In genomic region chr17:55513885-55514590, GRCh38 we compare ENCODE assay signal across 9 cellular contexts. TPM values are rescaled to one million over a fixed set of nuclear protein-coding genes. Genes with fewer than 3 reads are reported as not detected.
DNase-seq lines count a peak whose midpoint lies in the region; ATAC-seq and TF ChIP-seq lines count a peak whose summit lies in the region.
"Had no signal": no experiment of that assay in that cellular context is flagged by ENCODE, and none has a peak within 500 bp of the region (broad histone marks: within the 10 kb centered on the region; RNA-seq: fewer than 3 reads in every experiment).

No MANE protein-coding gene starts in this region.

- no peaks in the 10 kb centered on the region for H3K27me3 ChIP-seq in mammary epithelial cell (ENCODE audit: insufficient read depth, low read length)

- peaks cover 16% of the 10 kb centered on the region for H3K4me1 Mint-ChIP-seq in WTC11

- H3K4me1 ChIP-seq in mammary epithelial cell (ENCODE audit: insufficient read depth, low read length), result no peaks in the 10 kb centered on the region

- in situ Hi-C loops in mammary epithelial cell (cut with MboI; ENCODE audit: low sequenced_read_pairs in 2 of 2), result loop anchor here (5.0 to 25.0 kb wide), 3 partner anchors 149 to 527 kb away; no protein-coding TSS in a partner anchor

- dilution Hi-C loops in mammary epithelial cell (cut with HindIII; ENCODE audit: low sequenced_read_pairs), result loop anchor here (5.0 kb wide), 1 partner anchor 157 kb away; no protein-coding TSS in a partner anchor

- H3K4me3 Mint-ChIP-seq in WTC11, result no peak overlapping the region

- no peak overlapping the region for H3K4me3 ChIP-seq in mammary epithelial cell (replicated peaks in 1 of 3; ENCODE audit: insufficient read depth in 1 of 3, low read depth in 2 of 3, low read length in 3 of 3)

- H3K79me2 ChIP-seq in mammary epithelial cell (ENCODE audit: insufficient read depth, low read length), result no peaks in the 10 kb centered on the region

- POLR2A ChIA-PET in WTC11 (lab: Charles Lee), result interaction anchor here (0.8 kb wide), 1 partner anchor 237 kb away, joined by 5 read pairs; the partner anchor contains the start of gene PCTP

- no peaks in the 10 kb centered on the region for H3K9me3 Mint-ChIP-seq in WTC11

- H2AFZ ChIP-seq in mammary epithelial cell (ENCODE audit: low read depth, low read length), result peak overlapping the region; percentile 7

- CTCF ChIA-PET in WTC11 (lab: Charles Lee), result interaction anchor here (0.6 to 1.2 kb wide), 18 partner anchors 12 to 522 kb away, joined by 3 to 22 read pairs (median 4); partner anchors contain the start of gene PCTP
- CTCF ChIA-PET in mammary epithelial cell (lab: Charles Lee; ENCODE audit: low non-redundant PET), result interaction anchor here (0.5 to 1.1 kb wide), 6 partner anchors 31 to 521 kb away, joined by 3 to 7 read pairs (median 4); no protein-coding TSS in a partner anchor

- 15% methylated on average over 5 of the region's 5 CpGs for WGBS in mammary epithelial cell (ENCODE audit: low coverage, missing lambda C conversion rate)

- peak; percentile 60 for TF ChIP-seq CTCF in WTC11 (IDR thresholded peaks at IDR 0.05)
- TF ChIP-seq CTCF in mammary epithelial cell (conservative IDR thresholded peaks at IDR 0.05 in 1 of 2, IDR thresholded peaks at IDR 0.05 in 1 of 2; ENCODE audit: extremely low read depth in 1 of 2, insufficient read depth in 1 of 2, low read depth in 1 of 2, low read length in 2 of 2), result peak; percentile 94 to 96

- H3K27me3 Mint-ChIP-seq in WTC11 (ENCODE audit: low read depth), result no peaks in the 10 kb centered on the region

- intact Hi-C loops in mammary epithelial cell (cut with micrococcal nuclease), result loop anchor here (1.0 to 5.0 kb wide), 4 partner anchors 94 to 521 kb away; no protein-coding TSS in a partner anchor

- H3K36me3 Mint-ChIP-seq in WTC11, result no peaks in the 10 kb centered on the region

- H3K9ac ChIP-seq in mammary epithelial cell (ENCODE audit: insufficient read depth, low read length), result no peak overlapping the region

- H3K36me3 ChIP-seq in mammary epithelial cell (ENCODE audit: insufficient read depth, low read length), result no peaks in the 10 kb centered on the region

- H3K27ac Mint-ChIP-seq in WTC11, result no peak overlapping the region

- no peak overlapping the region for H3K27ac ChIP-seq in mammary epithelial cell (ENCODE audit: insufficient read depth, low read depth, low read length)

- no peaks in the 10 kb centered on the region for H4K20me1 ChIP-seq in mammary epithelial cell (ENCODE audit: insufficient read depth, low read length)

- BruUV-seq in mammary epithelial cell (replicated peaks; lab: Mats Ljungman, UMichigan), result no TSS peak

- ATAC-seq in HG03103 (IDR thresholded peaks at IDR 0.05; ENCODE audit: low read depth, unreplicated experiment) (peak; percentile 56), WTC11 (peak; percentile 69)

- no peaks in the 10 kb centered on the region for H3K9me3 ChIP-seq in mammary epithelial cell (replicated peaks; ENCODE audit: insufficient read depth, low read length)

- peak; percentile 78 for DNase-seq in SIG-M5 treated with dmso at 0.1 percent for 504 hours (lab: John Stamatoyannopoulos, UW; ENCODE audit: unreplicated experiment)
- no peak for DNase-seq in SIG-M5 (lab: John Stamatoyannopoulos, UW)
- DNase-seq in NCI-H2196 treated with DMSO at 0.1 percent for 48 hours (lab: John Stamatoyannopoulos, UW; ENCODE audit: unreplicated experiment), result peak; percentile 43
- DNase-seq in WTC11 (ENCODE audit: low spot score), result peak; percentile 69
- peak; percentile 60 for DNase-seq in mammary epithelial cell
- DNase-seq in kidney glomerular epithelial cell (lab: John Stamatoyannopoulos, UW), result peak; percentile 35
- DNase-seq in stimulated activated CD4-positive, alpha-beta T cell treated with anti-CD3 and anti-CD28 coated beads, Interleukin-2, amount 100 ng/mL, for 4 hours (ENCODE audit: low read depth), result peak; percentile 50

- H3K4me2 ChIP-seq in mammary epithelial cell (ENCODE audit: insufficient read depth, low read depth, low read length), result no peak overlapping the region

TF ChIP-seq in WTC11, 78 proteins besides CTCF, POLR2A, EP300 and RAD21:
- TF ChIP-seq SOX15 (CRISPR knock-in tag; IDR thresholded peaks at IDR 0.05) (no peak), NFYB (CRISPR knock-in tag; conservative IDR thresholded peaks at IDR 0.05; ENCODE audit: low read depth) (no peak), GRHL2 (CRISPR knock-in tag; IDR thresholded peaks at IDR 0.05; ENCODE audit: insufficient replicate concordance, severe bottlenecking) (no peak), ETV6 (CRISPR knock-in tag; IDR thresholded peaks at IDR 0.05) (no peak), ZNF232 (CRISPR knock-in tag; IDR thresholded peaks at IDR 0.05) (no peak), ZNF121 (CRISPR knock-in tag; IDR thresholded peaks at IDR 0.05) (no peak), JUN (CRISPR knock-in tag; IDR thresholded peaks at IDR 0.05) (no peak), ZBTB21 (CRISPR knock-in tag; IDR thresholded peaks at IDR 0.05; ENCODE audit: borderline replicate concordance) (no peak), ZNF219 (CRISPR knock-in tag; IDR thresholded peaks at IDR 0.05; ENCODE audit: borderline replicate concordance) (no peak), NFE2L1 (CRISPR knock-in tag; IDR thresholded peaks at IDR 0.05) (no peak), IRF2 (CRISPR knock-in tag; IDR thresholded peaks at IDR 0.05; ENCODE audit: borderline replicate concordance, low read depth) (no peak), NFATC4 (CRISPR knock-in tag; IDR thresholded peaks at IDR 0.05) (no peak), ZNF416 (CRISPR knock-in tag; IDR thresholded peaks at IDR 0.05) (no peak), E2F4 (CRISPR knock-in tag; IDR thresholded peaks at IDR 0.05; ENCODE audit: borderline replicate concordance, low read depth) (no peak), ARID4B (CRISPR knock-in tag; IDR thresholded peaks at IDR 0.05; ENCODE audit: borderline replicate concordance) (no peak), FOXK1 (CRISPR knock-in tag; IDR thresholded peaks at IDR 0.05) (no peak), NR2C2 (CRISPR knock-in tag; IDR thresholded peaks at IDR 0.05) (no peak), MAX (CRISPR knock-in tag; IDR thresholded peaks at IDR 0.05) (no peak), ZMAT4 (CRISPR knock-in tag; IDR thresholded peaks at IDR 0.05) (no peak), TEAD1 (CRISPR knock-in tag; IDR thresholded peaks at IDR 0.05) (no peak)

RNA-seq across cellular contexts. Expression of gene SMIM36, which starts 2.8 kb away (rescaled TPM):
- total RNA-seq in WTC11 (2021), result not detected in 3 replicates
- not detected for total RNA-seq in mammary epithelial cell
- polyA plus RNA-seq in mammary epithelial cell, result not detected
- not detected for polyA minus RNA-seq in mammary epithelial cell
- total RNA-seq: urinary bladder had no signal
- polyA plus RNA-seq: urinary bladder had no signal
